Comparison of ENCODE assay signal across 8 cellular contexts in the genomic region with DNA sequence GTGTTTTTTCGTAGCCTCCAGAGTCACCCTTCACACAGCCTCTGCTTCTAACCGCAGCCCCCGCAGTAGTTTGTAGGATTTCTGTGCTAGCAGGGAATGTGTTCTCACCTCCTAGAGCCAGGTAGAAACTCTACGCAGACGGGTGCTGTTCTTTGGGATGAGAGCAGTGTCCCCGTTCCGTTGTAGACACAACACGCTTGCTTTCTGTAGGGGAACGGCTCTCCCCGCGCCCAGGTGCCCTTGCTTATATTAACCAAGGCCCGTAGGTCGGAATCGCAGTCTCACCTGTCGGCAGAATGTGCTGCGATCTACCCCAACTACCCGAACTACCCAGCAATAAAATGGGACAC.
DNase-seq lines count a peak whose midpoint lies in the region; ATAC-seq, FAIRE-seq and TF ChIP-seq lines count a peak whose summit lies in the region.

No MANE protein-coding gene starts in this region.

- H3K9me3 Mint-ChIP-seq in astrocyte (ENCODE audit: unreplicated experiment), result peaks cover 2% of the 10 kb centered on the region

- intact Hi-C loops in vagina (cut with DNase I), result no loop called here

- H3K79me2 ChIP-seq in astrocyte (ENCODE audit: insufficient read depth, low read length), result no peaks in the 10 kb centered on the region

- H3K36me3 ChIP-seq in astrocyte (ENCODE audit: insufficient read depth, low read length), result no peaks in the 10 kb centered on the region
- no peaks in the 10 kb centered on the region for H3K36me3 ChIP-seq in lung (ENCODE audit: control insufficient read depth in 2 of 2, insufficient read depth in 2 of 2, low read length in 2 of 2)
- no peaks in the 10 kb centered on the region for H3K36me3 ChIP-seq in vagina

- DNase-seq in AG10803 (ENCODE audit: low read depth), result no peak
- DNase-seq in astrocyte (ENCODE audit: low read depth), result no peak
- DNase-seq in lung (ENCODE audit: low spot score), result no peak
- no peak for DNase-seq in vagina (ENCODE audit: extremely low spot score in 2 of 2)
- no peak for DNase-seq in NCI-H1694 treated with DMSO at 0.1 percent for 48 hours (lab: John Stamatoyannopoulos, UW)
- no peak for DNase-seq in NCI-H187 (lab: John Stamatoyannopoulos, UW)

- FAIRE-seq in astrocyte (lab: Jason Lieb, UNC), result no peak

- H3K27ac ChIP-seq in astrocyte (ENCODE audit: low read depth, low read length) (no peak overlapping the region), lung (ENCODE audit: low read depth in 1 of 2, low read length in 1 of 2) (peak overlapping the region in 1 of 2 donors; percentile 26), vagina (peak overlapping the region; percentile 26)

- 2 to 7% methylated on average over 17 of the region's 17 CpGs for WGBS in lung, 2 donors

- H3K4me1 ChIP-seq in astrocyte (ENCODE audit: insufficient read depth, low read length) (peaks cover 4% of the 10 kb centered on the region), lung (ENCODE audit: control insufficient read depth in 2 of 2, insufficient read depth in 2 of 2, low read length in 2 of 2) (peaks cover 0 to 2% of the 10 kb centered on the region in 2 donors), vagina (peaks cover 17% of the 10 kb centered on the region)

- H3K4me3 Mint-ChIP-seq in astrocyte (ENCODE audit: unreplicated experiment), result peak overlapping the region; percentile 86

- TF ChIP-seq POLR2A in vagina (IDR thresholded peaks at IDR 0.05), result no peak

- peaks cover 8% of the 10 kb centered on the region for H3K27me3 ChIP-seq in astrocyte (ENCODE audit: insufficient read depth, low read length)
- H3K27me3 ChIP-seq in lung (ENCODE audit: control insufficient read depth, insufficient read depth), result no peaks in the 10 kb centered on the region
- no peaks in the 10 kb centered on the region for H3K27me3 ChIP-seq in vagina

- peak; percentile 6 for ATAC-seq in HG02852 (IDR thresholded peaks at IDR 0.05; ENCODE audit: unreplicated experiment)
- ATAC-seq in lung (ENCODE audit: insufficient read depth, low FRiP score), result no peak
- no peak for ATAC-seq in GM21367 (IDR thresholded peaks at IDR 0.05; ENCODE audit: unreplicated experiment)

- no peak for TF ChIP-seq CTCF in AG10803 (conservative IDR thresholded peaks at IDR 0.05; ENCODE audit: low read length)
- TF ChIP-seq CTCF in astrocyte (IDR thresholded peaks at IDR 0.05; ENCODE audit: insufficient read depth, low read depth, low read length), result no peak
- no peak for TF ChIP-seq CTCF in lung (IDR thresholded peaks at IDR 0.05; ENCODE audit: control extremely low read depth, extremely low read depth)
- TF ChIP-seq CTCF in vagina (IDR thresholded peaks at IDR 0.05), result no peak

- H4K20me1 ChIP-seq in astrocyte (ENCODE audit: insufficient read depth, low read length), result no peaks in the 10 kb centered on the region

- H3K9me3 ChIP-seq in astrocyte (ENCODE audit: insufficient read depth, low read depth, low read length) (no peaks in the 10 kb centered on the region), lung (ENCODE audit: control insufficient read depth in 2 of 2, insufficient read depth in 1 of 2, low read length in 1 of 2) (no peaks in the 10 kb centered on the region), vagina (no peaks in the 10 kb centered on the region)

- H3K36me3 Mint-ChIP-seq in astrocyte (ENCODE audit: low read depth, unreplicated experiment), result no peaks in the 10 kb centered on the region

- H3K9ac ChIP-seq in astrocyte (ENCODE audit: low read length), result peak overlapping the region; percentile 81

- H3K27ac Mint-ChIP-seq in astrocyte (ENCODE audit: unreplicated experiment), result peak overlapping the region; percentile 58

- H3K27me3 Mint-ChIP-seq in astrocyte (ENCODE audit: low read depth, unreplicated experiment), result peaks cover 8% of the 10 kb centered on the region

- peak overlapping the region; percentile 63 for H3K4me3 ChIP-seq in AG10803 (ENCODE audit: low read length)
- peak overlapping the region; percentile 51 for H3K4me3 ChIP-seq in astrocyte (ENCODE audit: insufficient read depth, low read depth, low read length)
- peak overlapping the region; percentile 34 for H3K4me3 ChIP-seq in lung
- H3K4me3 ChIP-seq in vagina, result peak overlapping the region; percentile 51 to 55

- H2AFZ ChIP-seq in astrocyte (ENCODE audit: low read depth, low read length), result peak overlapping the region; percentile 89

- H3K4me2 ChIP-seq in astrocyte (ENCODE audit: low read length), result peak overlapping the region; percentile 86

- H3K4me1 Mint-ChIP-seq in astrocyte (ENCODE audit: low read depth, unreplicated experiment), result peaks cover 6% of the 10 kb centered on the region
